Comparison of ENCODE assay signal across 8 cellular contexts in genomic region chr20:23147964-23148720, GRCh38.
DNase-seq lines count a peak whose midpoint lies in the region; ATAC-seq and TF ChIP-seq lines count a peak whose summit lies in the region.

No MANE protein-coding gene starts in this region.

- H3K79me2 ChIP-seq in osteoblast (ENCODE audit: insufficient read depth, low read length), result no peaks in the 10 kb centered on the region

- H3K9me3 ChIP-seq in SJCRH30 (replicated peaks) (no peaks in the 10 kb centered on the region), duodenal mucosa (ENCODE audit: control insufficient read depth in 1 of 2, low read length in 2 of 2) (no peaks in the 10 kb centered on the region), osteoblast (ENCODE audit: low read depth, low read length) (no peaks in the 10 kb centered on the region)

- H3K27me3 ChIP-seq in SJCRH30 (no peaks in the 10 kb centered on the region), duodenal mucosa (ENCODE audit: control insufficient read depth in 1 of 2, insufficient read depth in 2 of 2, low read length in 2 of 2) (no peaks in the 10 kb centered on the region), osteoblast (ENCODE audit: insufficient read depth, low read length) (no peaks in the 10 kb centered on the region)

- peak; percentile 29 for DNase-seq in NCI-H510A treated with DMSO at 0.1 percent for 48 hours (lab: John Stamatoyannopoulos, UW)
- no peak for DNase-seq in NCI-H510A (lab: John Stamatoyannopoulos, UW)
- DNase-seq in SJCRH30, result no peak
- peak; percentile 83 for DNase-seq in osteoblast (ENCODE audit: insufficient read length, low spot score, missing footprints)
- DNase-seq in NCI-H1105 (lab: John Stamatoyannopoulos, UW), result no peak
- no peak for DNase-seq in putamen (ENCODE audit: low spot score)

- H3K36me3 ChIP-seq in SJCRH30 (no peaks in the 10 kb centered on the region), duodenal mucosa (ENCODE audit: control insufficient read depth in 1 of 2, insufficient read depth in 2 of 2, low read length in 2 of 2) (no peaks in the 10 kb centered on the region), osteoblast (ENCODE audit: insufficient read depth, low read length) (no peaks in the 10 kb centered on the region)

- H4K20me1 ChIP-seq in osteoblast (ENCODE audit: insufficient read depth, low read length), result no peaks in the 10 kb centered on the region

- ATAC-seq in HG02981 (IDR thresholded peaks at IDR 0.05; ENCODE audit: unreplicated experiment), result peak; percentile 40

- H3K27ac ChIP-seq in SJCRH30, result peak overlapping the region; percentile 16
- peak overlapping the region; percentile 53 for H3K27ac ChIP-seq in duodenal mucosa (ENCODE audit: low read depth, low read length)
- H3K27ac ChIP-seq in osteoblast (ENCODE audit: low read depth, low read length), result peak overlapping the region; percentile 97

- peak overlapping the region; percentile 11 for H3K4me2 ChIP-seq in osteoblast (ENCODE audit: insufficient read depth, low read length)

- peak overlapping the region; percentile 58 for H2AFZ ChIP-seq in osteoblast (ENCODE audit: low read length)

- H3K4me3 ChIP-seq in SJCRH30 (no peak overlapping the region), duodenal mucosa (ENCODE audit: low read depth in 1 of 2, low read length in 2 of 2) (no peak overlapping the region), osteoblast (ENCODE audit: insufficient read depth, low read length) (no peak overlapping the region)

- H3K9ac ChIP-seq in duodenal mucosa (ENCODE audit: low read depth in 1 of 2, low read length in 2 of 2), result no peak overlapping the region

- TF ChIP-seq CTCF in osteoblast (IDR thresholded peaks at IDR 0.05; ENCODE audit: extremely low read depth, low read depth, low read length), result no peak

- peaks cover 57% of the 10 kb centered on the region for H3K4me1 ChIP-seq in SJCRH30
- peaks cover 15 to 16% of the 10 kb centered on the region in 2 donors for H3K4me1 ChIP-seq in duodenal mucosa (ENCODE audit: control insufficient read depth in 1 of 2, insufficient read depth in 2 of 2, low read length in 2 of 2)
- H3K4me1 ChIP-seq in osteoblast (ENCODE audit: insufficient read depth, low read length), result peaks cover 83% of the 10 kb centered on the region

Comparison
In these comparisons a context has a peak if more than half of its experiments do, and no peak if none do; other contexts are left out.
1. DNase-seq: peak in NCI-H510A treated with DMSO at 0.1 percent for 48 hours (single experiment) and osteoblast (single experiment); none in NCI-H510A (single experiment), SJCRH30 (0 of 2), NCI-H1105 (single experiment) and putamen (single experiment).
2. H3K27ac ChIP-seq: peak in every context shown above with its lines; median percentile 97 in osteoblast; 53 in duodenal mucosa; 16 in SJCRH30.